Comparison of ENCODE assay signal across 1 cellular context in genomic region chr7:157138101-157138423, GRCh38.
TF ChIP-seq lines count a peak whose summit lies in the region.

No MANE protein-coding gene starts in this region.

TF ChIP-seq in GM12878, 131 proteins besides CTCF, POLR2A, EP300 and RAD21 (continued from another document):
- peak; percentile 32 for TF ChIP-seq SKIL (IDR thresholded peaks at IDR 0.05; ENCODE audit: low read depth, poor library complexity, severe bottlenecking)
TF ChIP-seq in GM12878: peak in this region for 2.
